19 cellular contexts compared by ENCODE assay signal in the genomic region with DNA sequence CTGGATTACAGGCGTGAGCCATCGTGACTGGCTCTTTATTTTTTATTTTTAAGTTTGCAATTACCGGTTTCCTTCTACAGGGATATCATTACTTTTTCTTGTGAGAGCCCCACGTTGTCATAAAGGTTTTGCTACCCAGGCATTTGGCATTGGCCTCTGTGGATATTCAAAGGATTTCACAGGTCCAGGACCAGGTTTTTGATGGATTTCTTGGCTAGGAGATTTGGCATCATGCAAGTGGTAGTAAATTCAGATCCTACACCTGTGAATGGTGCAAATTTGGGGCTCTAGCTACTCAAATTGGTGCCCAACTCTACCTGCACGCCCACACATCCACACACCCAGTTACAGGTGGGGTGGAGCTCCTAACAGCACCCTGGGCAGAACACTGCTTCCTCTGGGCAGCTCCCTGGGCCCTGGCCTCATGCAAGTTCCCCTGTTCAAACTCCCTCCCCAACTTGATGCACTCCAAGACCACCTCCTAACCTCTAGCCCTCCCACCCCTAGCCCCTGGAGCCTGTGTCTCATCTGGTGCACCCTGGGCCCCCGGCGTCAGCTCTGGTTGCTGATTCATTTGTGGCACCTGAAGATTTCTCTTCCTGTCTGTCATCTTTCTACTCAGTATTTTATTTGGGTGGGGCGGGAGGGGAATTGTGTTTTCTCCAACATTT. TPM values are rescaled to one million over a fixed set of nuclear protein-coding genes. Genes with fewer than 3 reads are reported as not detected.
"Had no signal": no experiment of that assay in that cellular context is flagged by ENCODE, and none has a peak within 500 bp of the region (broad histone marks: within the 10 kb centered on the region; RNA-seq: fewer than 3 reads in every experiment).

No MANE protein-coding gene starts in this region.

- ATAC-seq: naive thymus-derived CD4-positive, alpha-beta T cell had no signal

- H3K27ac ChIP-seq: neutrophil, SJSA1 had no signal

- H3K9me3 ChIP-seq: neutrophil had no signal

- H3K4me1 Mint-ChIP-seq: naive thymus-derived CD4-positive, alpha-beta T cell had no signal

- H3K4me3 ChIP-seq: SJSA1 had no signal

- DNase-seq: activated CD4-positive, alpha-beta T cell treated with anti-CD3 and anti-CD28 coated beads for 1 hour; activated CD8-positive, alpha-beta memory T cell treated with anti-CD3 and anti-CD28 coated beads for 24 hours; activated gamma-delta T cell; activated T-cell treated with anti-CD3 and anti-CD28 coated beads, Interleukin-2, amount 50 U/mL, for 1 hour; anterior cingulate cortex; foreskin melanocyte; naive thymus-derived CD4-positive, alpha-beta T cell; stimulated activated CD4-positive, alpha-beta T cell treated with anti-CD3 and anti-CD28 coated beads, Interleukin-1b, Interleukin-23, amount 100 ng/mL, for 48 hours; stimulated activated naive CD4-positive, alpha-beta T cell; substantia nigra; T-helper 9 cell had no signal

- H3K4me1 ChIP-seq: SJSA1 had no signal

- H3K27ac Mint-ChIP-seq: activated naive CD8-positive, alpha-beta T cell; naive thymus-derived CD4-positive, alpha-beta T cell had no signal

- H3K4me3 Mint-ChIP-seq: activated naive CD8-positive, alpha-beta T cell; naive thymus-derived CD4-positive, alpha-beta T cell had no signal

- H3K27me3 ChIP-seq: SJSA1 had no signal

- H3K36me3 ChIP-seq: neutrophil, SJSA1 had no signal

RNA-seq across cellular contexts. Expression of a gene that starts 9.3 kb away (rescaled TPM):
- total RNA-seq: endothelial cell of umbilical vein; lower leg skin; mononuclear cell; naive thymus-derived CD4-positive, alpha-beta T cell; right cardiac atrium; SJSA1; urinary bladder had no signal
- polyA plus RNA-seq: endothelial cell of umbilical vein, right cardiac atrium had no signal

RNA-seq across cellular contexts. Expression of a gene that starts 23.0 kb away (rescaled TPM):
- total RNA-seq: endothelial cell of umbilical vein; naive thymus-derived CD4-positive, alpha-beta T cell had no signal
- polyA plus RNA-seq: endothelial cell of umbilical vein; naive thymus-derived CD4-positive, alpha-beta T cell had no signal
